In genomic region chr2:169694894-169695260, GRCh38 we compare ENCODE assay signal across 9 cellular contexts. TPM values are rescaled to one million over a fixed set of nuclear protein-coding genes. Genes with fewer than 3 reads are reported as not detected.
DNase-seq lines count a peak whose midpoint lies in the region; ATAC-seq and TF ChIP-seq lines count a peak whose summit lies in the region.
"Had no signal": no experiment of that assay in that cellular context is flagged by ENCODE, and none has a peak within 500 bp of the region (broad histone marks: within the 10 kb centered on the region; RNA-seq: fewer than 3 reads in every experiment).

No MANE protein-coding gene starts in this region.

- CTCF ChIA-PET in activated CD4-positive, alpha-beta T cell treated with anti-CD3 and anti-CD28 coated beads for 36 hours (lab: Charles Lee): interaction anchor here (0.8 kb wide), 1 partner anchor 1231 kb away, joined by 3 read pairs; no protein-coding TSS in a partner anchor

- intact Hi-C loops in activated CD4-positive, alpha-beta T cell treated with anti-CD3 and anti-CD28 coated beads for 36 hours (cut with DNase I, micrococcal nuclease): loop anchor here (1.0 to 5.0 kb wide), 10 partner anchors 12 to 1234 kb away; partner anchors contain the start of genes FASTKD1 (in 2 of the 2), PPIG (in 2 of the 2), BBS5 (in 1 of the 2) and GORASP2 (in 1 of the 2)

- H3K27me3 Mint-ChIP-seq in activated CD4-positive, alpha-beta T cell treated with anti-CD3 and anti-CD28 coated beads for 36 hours: peaks cover 3% of the 10 kb centered on the region
- H3K27me3 Mint-ChIP-seq in activated naive CD8-positive, alpha-beta T cell: peaks cover 1% of the 10 kb centered on the region

- H3K4me1 Mint-ChIP-seq in activated CD4-positive, alpha-beta T cell treated with anti-CD3 and anti-CD28 coated beads for 36 hours: peaks cover 16% of the 10 kb centered on the region
- peaks cover 24% of the 10 kb centered on the region for H3K4me1 Mint-ChIP-seq in activated naive CD8-positive, alpha-beta T cell (ENCODE audit: low read depth)

- POLR2A ChIA-PET in activated CD4-positive, alpha-beta T cell treated with anti-CD3 and anti-CD28 coated beads for 36 hours (lab: Charles Lee): no interaction called here

- H3K4me3 Mint-ChIP-seq in activated CD4-positive, alpha-beta T cell treated with anti-CD3 and anti-CD28 coated beads for 36 hours: peak overlapping the region; percentile 84
- peak overlapping the region; percentile 97 for H3K4me3 Mint-ChIP-seq in activated naive CD8-positive, alpha-beta T cell

- no peak for TF ChIP-seq EP300 in suprapubic skin (IDR thresholded peaks at IDR 0.05)

- H3K4me1 ChIP-seq in suprapubic skin: peaks cover 7% of the 10 kb centered on the region

- H3K36me3 Mint-ChIP-seq in activated CD4-positive, alpha-beta T cell treated with anti-CD3 and anti-CD28 coated beads for 36 hours (ENCODE audit: low read depth): peaks cover 26% of the 10 kb centered on the region
- H3K36me3 Mint-ChIP-seq in activated naive CD8-positive, alpha-beta T cell: peaks cover 13% of the 10 kb centered on the region

- peaks cover 13% of the 10 kb centered on the region for H3K9me3 Mint-ChIP-seq in activated CD4-positive, alpha-beta T cell treated with anti-CD3 and anti-CD28 coated beads for 36 hours (ENCODE audit: low read depth)
- H3K9me3 Mint-ChIP-seq in activated naive CD8-positive, alpha-beta T cell (ENCODE audit: low read depth): peaks cover 5% of the 10 kb centered on the region

- no peak for ATAC-seq in activated CD4-positive, alpha-beta T cell treated with anti-CD3 and anti-CD28 coated beads for 36 hours
- no peak for ATAC-seq in GM19328 (IDR thresholded peaks at IDR 0.05; ENCODE audit: unreplicated experiment)

- no peak for TF ChIP-seq POLR2A in suprapubic skin (IDR thresholded peaks at IDR 0.05)

- peak overlapping the region; percentile 87 for H3K27ac ChIP-seq in suprapubic skin

- H3K9me3 ChIP-seq in suprapubic skin: no peaks in the 10 kb centered on the region

- WGBS in suprapubic skin: 26% methylated on average over 8 of the region's 8 CpGs

- peak overlapping the region; percentile 87 for H3K27ac Mint-ChIP-seq in activated CD4-positive, alpha-beta T cell treated with anti-CD3 and anti-CD28 coated beads for 36 hours
- H3K27ac Mint-ChIP-seq in activated naive CD8-positive, alpha-beta T cell: peak overlapping the region; percentile 89

- H3K36me3 ChIP-seq in kidney epithelial cell (ENCODE audit: control insufficient read depth, insufficient read depth, low read length): no peaks in the 10 kb centered on the region
- H3K36me3 ChIP-seq in suprapubic skin: no peaks in the 10 kb centered on the region

- no peaks in the 10 kb centered on the region for H3K27me3 ChIP-seq in kidney epithelial cell (ENCODE audit: control insufficient read depth, insufficient read depth, low read length)
- no peaks in the 10 kb centered on the region for H3K27me3 ChIP-seq in suprapubic skin

- H3K4me3 ChIP-seq in kidney epithelial cell (ENCODE audit: low read depth, low read length) (peak overlapping the region; percentile 54), suprapubic skin (peak overlapping the region; percentile 89)

- DNase-seq in activated CD4-positive, alpha-beta T cell treated with anti-CD3 and anti-CD28 coated beads for 36 hours: no peak
- DNase-seq in activated CD4-positive, alpha-beta T cell treated with anti-CD3 and anti-CD28 coated beads, Interleukin-2, amount 50 U/mL, for 48 hours: no peak
- no peak for DNase-seq in kidney epithelial cell (ENCODE audit: low read depth)
- no peak for DNase-seq in suprapubic skin (ENCODE audit: low spot score in 2 of 2)
- no peak for DNase-seq in DMS153 (lab: John Stamatoyannopoulos, UW)
- DNase-seq in hippocampal formation (lab: John Stamatoyannopoulos, UW): no peak

- TF ChIP-seq CTCF in kidney epithelial cell (IDR thresholded peaks at IDR 0.05; ENCODE audit: insufficient read depth, low read length, poor library complexity, severe bottlenecking) (no peak), suprapubic skin (IDR thresholded peaks at IDR 0.05) (no peak)

RNA-seq across cellular contexts. Expression of gene PHOSPHO2, which starts 0.6 kb away (rescaled TPM):
- 1 to 10 TPM; 2.2 to 3.5 TPM for total RNA-seq in activated CD4-positive, alpha-beta T cell treated with anti-CD3 and anti-CD28 coated beads for 36 hours
- total RNA-seq in kidney epithelial cell: 3.3 and 5.8 TPM in 2 replicates
- total RNA-seq in suprapubic skin: 1 to 10 TPM; 3.5 to 5.6 (median 4.4) TPM

RNA-seq across cellular contexts. Expression of gene CFAP210, which starts 0.7 kb away (rescaled TPM):
- total RNA-seq in activated CD4-positive, alpha-beta T cell treated with anti-CD3 and anti-CD28 coated beads for 36 hours: under 1 TPM in 1 of 2 experiments, not detected in 1; 0.23 TPM
- total RNA-seq in kidney epithelial cell: 0.33 TPM in 1 of 2 replicates, not detected in the other
- not detected for total RNA-seq in suprapubic skin
- total RNA-seq: Daoy had no signal

RNA-seq across cellular contexts. Expression of gene KLHL23, which starts 38.8 kb away (rescaled TPM):
- 1 to 10 TPM; 4.4 to 5.7 TPM for total RNA-seq in activated CD4-positive, alpha-beta T cell treated with anti-CD3 and anti-CD28 coated beads for 36 hours
- total RNA-seq in kidney epithelial cell: 19.2 and 21.2 TPM in 2 replicates
- total RNA-seq in suprapubic skin: 1 to 10 TPM in 3 of 4 donors, under 1 TPM in 1; 0.98 to 4.2 (median 3.3) TPM
